In the genomic region with DNA sequence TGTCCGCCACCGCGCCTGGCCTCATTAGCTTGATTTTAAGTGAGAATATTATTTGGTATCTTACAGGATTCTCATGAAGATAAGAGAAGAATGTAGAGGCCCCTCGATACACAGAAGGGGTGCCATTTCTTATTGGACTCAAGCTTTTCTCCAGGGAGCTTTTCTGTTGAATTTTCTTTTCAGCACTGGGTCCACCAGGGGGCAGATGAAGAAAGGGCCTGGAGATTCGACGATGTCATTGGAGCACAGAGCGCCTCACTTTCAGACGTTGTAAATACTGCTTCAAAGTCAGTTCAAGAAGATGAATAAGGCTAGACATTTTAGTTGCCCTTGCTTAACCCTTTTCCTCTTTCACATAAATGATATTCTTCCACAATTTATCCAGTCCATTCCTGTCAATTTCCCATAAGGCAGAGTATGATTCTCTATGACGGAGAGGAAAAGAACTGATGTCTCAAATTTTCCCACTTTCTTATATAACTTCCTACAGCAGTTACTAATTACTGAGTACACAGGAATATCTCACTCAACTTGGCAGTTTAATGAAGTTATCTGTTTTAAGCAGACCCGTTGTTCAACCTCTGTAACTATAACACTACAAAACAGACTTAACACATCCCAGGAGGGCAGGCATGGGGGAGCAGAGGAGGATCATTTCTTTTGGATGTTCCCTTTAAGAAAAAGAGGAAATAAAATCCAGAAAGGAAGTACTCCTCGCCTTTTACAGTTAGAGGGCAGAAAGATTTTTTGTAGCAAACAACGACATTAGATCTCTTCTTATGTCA, we compare ENCODE assay signal across 8 cellular contexts. TPM values are rescaled to one million over a fixed set of nuclear protein-coding genes. Genes with fewer than 3 reads are reported as not detected.
DNase-seq lines count a peak whose midpoint lies in the region; ATAC-seq and TF ChIP-seq lines count a peak whose summit lies in the region.

No MANE protein-coding gene starts in this region.

- peaks cover 12% of the 10 kb centered on the region for H3K4me1 Mint-ChIP-seq in activated CD4-positive, alpha-beta T cell treated with anti-CD3 and anti-CD28 coated beads for 36 hours

- DNase-seq in EL (peak; percentile 71), NCI-H446 treated with DMSO at 0.1 percent for 48 hours (lab: John Stamatoyannopoulos, UW) (peak; percentile 16)
- DNase-seq in activated CD4-positive, alpha-beta T cell treated with anti-CD3 and anti-CD28 coated beads for 36 hours = peak; percentile 87
- peak; percentile 79 for DNase-seq in stimulated activated CD4-positive, alpha-beta T cell treated with anti-CD3 and anti-CD28 coated beads, Interleukin-4, amount 100 ng/mL, for 24 hours

- peak overlapping the region in 1 of 2 donors; percentile 23 for H3K9ac ChIP-seq in liver (ENCODE audit: low read depth in 1 of 2, low read length in 2 of 2)

- H3K27ac Mint-ChIP-seq in activated CD4-positive, alpha-beta T cell treated with anti-CD3 and anti-CD28 coated beads for 36 hours = peak overlapping the region; percentile 32

- intact Hi-C loops in activated CD4-positive, alpha-beta T cell treated with anti-CD3 and anti-CD28 coated beads for 36 hours (cut with DNase I, micrococcal nuclease) = loop anchor here (1.0 to 5.0 kb wide), 10 partner anchors 76 to 388 kb away; no protein-coding TSS in a partner anchor

- CTCF ChIA-PET in activated CD4-positive, alpha-beta T cell treated with anti-CD3 and anti-CD28 coated beads for 36 hours (lab: Charles Lee) = interaction anchor here (0.6 to 1.9 kb wide), 25 partner anchors 10 to 382 kb away, joined by 3 to 13 read pairs (median 4); partner anchors contain the start of gene CENPU

- TF ChIP-seq CTCF in liver (IDR thresholded peaks at IDR 0.05; ENCODE audit: low read depth, low read length, missing input control) = peak; percentile 53

- ATAC-seq in HG02885 (IDR thresholded peaks at IDR 0.05; ENCODE audit: poor library complexity, unreplicated experiment) (peak; percentile 74), GM18502 (IDR thresholded peaks at IDR 0.05; ENCODE audit: poor library complexity, unreplicated experiment) (no peak)
- peak; percentile 89 for ATAC-seq in activated CD4-positive, alpha-beta T cell treated with anti-CD3 and anti-CD28 coated beads for 36 hours

- POLR2A ChIA-PET in activated CD4-positive, alpha-beta T cell treated with anti-CD3 and anti-CD28 coated beads for 36 hours (lab: Charles Lee) = interaction anchor here (1.4 kb wide), 1 partner anchor 12 kb away, joined by 10 read pairs; the partner anchor contains the start of gene CENPU

- no peak overlapping the region for H3K4me3 ChIP-seq in liver (ENCODE audit: low read depth in 1 of 3, low read length in 3 of 3)

- no peaks in the 10 kb centered on the region for H3K36me3 ChIP-seq in liver (ENCODE audit: control insufficient read depth in 4 of 4, insufficient read depth in 3 of 4, low read depth in 1 of 4, low read length in 3 of 4)

- peaks cover 3 to 42% (median 27%) of the 10 kb centered on the region in 4 donors for H3K4me1 ChIP-seq in liver (ENCODE audit: control insufficient read depth in 4 of 4, insufficient read depth in 4 of 4, low read length in 3 of 4)

- no peaks in the 10 kb centered on the region for H3K27me3 ChIP-seq in liver (ENCODE audit: control insufficient read depth in 4 of 4, insufficient read depth in 4 of 4, low read length in 3 of 4)

- 38% methylated on average over 12 of the region's 12 CpGs for WGBS in liver

- H3K4me3 Mint-ChIP-seq in activated CD4-positive, alpha-beta T cell treated with anti-CD3 and anti-CD28 coated beads for 36 hours = no peak overlapping the region

- TF ChIP-seq RAD21 in liver (IDR thresholded peaks at IDR 0.05) = peak; percentile 83 to 85

- no peaks in the 10 kb centered on the region for H3K36me3 Mint-ChIP-seq in activated CD4-positive, alpha-beta T cell treated with anti-CD3 and anti-CD28 coated beads for 36 hours (ENCODE audit: low read depth)

- H3K27me3 Mint-ChIP-seq in activated CD4-positive, alpha-beta T cell treated with anti-CD3 and anti-CD28 coated beads for 36 hours = no peaks in the 10 kb centered on the region

- H3K27ac ChIP-seq in cingulate gyrus (ENCODE audit: low read depth, low read length) (peak overlapping the region; percentile 24), liver (ENCODE audit: low read depth in 1 of 2, low read length in 2 of 2) (peak overlapping the region; percentile 67 to 73)

- no peaks in the 10 kb centered on the region for H3K9me3 Mint-ChIP-seq in activated CD4-positive, alpha-beta T cell treated with anti-CD3 and anti-CD28 coated beads for 36 hours (ENCODE audit: low read depth)

- H3K9me3 ChIP-seq in liver (ENCODE audit: control insufficient read depth in 4 of 4, low read length in 3 of 4) = no peaks in the 10 kb centered on the region

TF ChIP-seq in liver, 16 proteins besides CTCF, POLR2A, EP300 and RAD21:
- no peak for TF ChIP-seq SP1 (IDR thresholded peaks at IDR 0.05)
- peak in 1 of 2 donors; percentile 15 for TF ChIP-seq RXRA (IDR thresholded peaks at IDR 0.05)
TF ChIP-seq in liver: peak in this region for 1.

RNA-seq across cellular contexts. Expression of gene CENPU, which starts 12.0 kb away (rescaled TPM):
- total RNA-seq in activated CD4-positive, alpha-beta T cell treated with anti-CD3 and anti-CD28 coated beads for 36 hours = 10 to 100 TPM; 87.7 to 88.4 TPM
- 10 to 100 TPM in 1 of 2 donors, 1 to 10 TPM in 1; 1.3 to 22.0 TPM for total RNA-seq in liver
- polyA plus RNA-seq in liver = 1 to 10 TPM; 1.2 to 2.4 TPM

Comparison
In these comparisons a context has a peak if more than half of its experiments do, and no peak if none do; other contexts are left out.
1. DNase-seq: peak in every context shown above with its lines; median percentile 87 in activated CD4-positive, alpha-beta T cell treated with anti-CD3 and anti-CD28 coated beads for 36 hours; 79 in stimulated activated CD4-positive, alpha-beta T cell treated with anti-CD3 and anti-CD28 coated beads, Interleukin-4, amount 100 ng/mL, for 24 hours; 71 in EL; 16 in NCI-H446 treated with DMSO at 0.1 percent for 48 hours.